In genomic region chr1:156284112-156284511, GRCh38 we compare ENCODE assay signal across 8 cellular contexts. TPM values are rescaled to one million over a fixed set of nuclear protein-coding genes. Genes with fewer than 3 reads are reported as not detected.
DNase-seq lines count a peak whose midpoint lies in the region; ATAC-seq, FAIRE-seq and TF ChIP-seq lines count a peak whose summit lies in the region.

A gene with protein sequence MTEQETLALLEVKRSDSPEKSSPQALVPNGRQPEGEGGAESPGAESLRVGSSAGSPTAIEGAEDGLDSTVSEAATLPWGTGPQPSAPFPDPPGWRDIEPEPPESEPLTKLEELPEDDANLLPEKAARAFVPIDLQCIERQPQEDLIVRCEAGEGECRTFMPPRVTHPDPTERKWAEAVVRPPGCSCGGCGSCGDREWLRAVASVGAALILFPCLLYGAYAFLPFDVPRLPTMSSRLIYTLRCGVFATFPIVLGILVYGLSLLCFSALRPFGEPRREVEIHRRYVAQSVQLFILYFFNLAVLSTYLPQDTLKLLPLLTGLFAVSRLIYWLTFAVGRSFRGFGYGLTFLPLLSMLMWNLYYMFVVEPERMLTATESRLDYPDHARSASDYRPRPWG (plus strand): TSS chr1:156284325. CDS start chr1:156285227, 902 bp downstream.

- H3K9me3 ChIP-seq in HUES6 (ENCODE audit: control insufficient read depth, insufficient read depth, low read depth, low read length) = no peaks in the 10 kb centered on the region
- no peaks in the 10 kb centered on the region for H3K9me3 ChIP-seq in mucosa of stomach (ENCODE audit: control insufficient read depth, low read length)

- CTCF ChIA-PET in AG04449 (lab: Yijun Ruan, JAX) = interaction anchor here (1.0 to 2.0 kb wide), 5 partner anchors 22 to 59 kb away, joined by 3 to 6 read pairs (median 3); no protein-coding TSS in a partner anchor

- ATAC-seq in HG03196 (IDR thresholded peaks at IDR 0.05; ENCODE audit: unreplicated experiment) (no peak), GM18861 (IDR thresholded peaks at IDR 0.05; ENCODE audit: unreplicated experiment) (no peak), HG02623 (IDR thresholded peaks at IDR 0.05; ENCODE audit: unreplicated experiment) (no peak), GM18907 (IDR thresholded peaks at IDR 0.05; ENCODE audit: unreplicated experiment) (no peak)

- H3K36me3 ChIP-seq in HUES6 (ENCODE audit: control insufficient read depth, insufficient read depth, low read length) (peaks cover 10% of the 10 kb centered on the region), bronchial epithelial cell (ENCODE audit: control insufficient read depth, insufficient read depth, low read length) (peaks cover 19% of the 10 kb centered on the region), mucosa of stomach (ENCODE audit: control insufficient read depth, insufficient read depth, low read length) (no peaks in the 10 kb centered on the region)

- no peak within 1 kb of the TSS for H3K27ac ChIP-seq in HUES6 (ENCODE audit: low read depth, low read length)

- POLR2A ChIA-PET in AG04449 (lab: Yijun Ruan, JAX) = interaction anchor here (0.5 to 1.9 kb wide), 3 partner anchors 10 to 19 kb away, joined by 3 to 7 read pairs (median 3); partner anchors contain the start of gene GLMP

- no peak for FAIRE-seq in bronchial epithelial cell (lab: Jason Lieb, UNC)

- H3K4me1 ChIP-seq in HUES6 (ENCODE audit: control insufficient read depth, insufficient read depth, low read length) (0 out of 2 replicates have a peak, but pooled peaks cover 14% of the 10 kb centered on the region), mucosa of stomach (ENCODE audit: control insufficient read depth, insufficient read depth, low read length) (peaks cover 26% of the 10 kb centered on the region)

- no peaks in the 10 kb centered on the region for H3K27me3 ChIP-seq in HUES6 (ENCODE audit: control insufficient read depth, insufficient read depth, low read length)
- no peaks in the 10 kb centered on the region for H3K27me3 ChIP-seq in bronchial epithelial cell (ENCODE audit: control insufficient read depth, insufficient read depth, low read length)
- H3K27me3 ChIP-seq in mucosa of stomach (ENCODE audit: control insufficient read depth, insufficient read depth, low read length) = no peaks in the 10 kb centered on the region

- TF ChIP-seq CTCF in AG04449 (IDR thresholded peaks at IDR 0.05; ENCODE audit: insufficient read depth, low read length, missing control alignments) (no peak), bronchial epithelial cell (IDR thresholded peaks at IDR 0.05; ENCODE audit: insufficient read depth, low read length, severe bottlenecking) (no peak)

- H3K4me3 ChIP-seq in AG04449 (ENCODE audit: low read depth, low read length) (peak within 1 kb of the TSS; percentile 86), HUES6 (ENCODE audit: low read depth, low read length) (peak within 1 kb of the TSS; percentile 65), bronchial epithelial cell (ENCODE audit: low read depth, low read length) (peak within 1 kb of the TSS; percentile 67), mucosa of stomach (ENCODE audit: low read length) (peak within 1 kb of the TSS; percentile 66)

- H3K9ac ChIP-seq in HUES6 (ENCODE audit: low read length) = peak within 1 kb of the TSS; percentile 87
- H3K9ac ChIP-seq in mucosa of stomach (ENCODE audit: low read length) = peak within 1 kb of the TSS; percentile 90

- DNase-seq in AG04449 (ENCODE audit: low read depth, low spot score) = no peak
- peak; percentile 74 for DNase-seq in bronchial epithelial cell (ENCODE audit: low read depth)

RNA-seq across cellular contexts. Expression of the gene that starts here (rescaled TPM):
- 7.1 and 30.7 TPM in 2 replicates for total RNA-seq in bronchial epithelial cell
